1 cellular context compared by ENCODE assay signal in the genomic region with DNA sequence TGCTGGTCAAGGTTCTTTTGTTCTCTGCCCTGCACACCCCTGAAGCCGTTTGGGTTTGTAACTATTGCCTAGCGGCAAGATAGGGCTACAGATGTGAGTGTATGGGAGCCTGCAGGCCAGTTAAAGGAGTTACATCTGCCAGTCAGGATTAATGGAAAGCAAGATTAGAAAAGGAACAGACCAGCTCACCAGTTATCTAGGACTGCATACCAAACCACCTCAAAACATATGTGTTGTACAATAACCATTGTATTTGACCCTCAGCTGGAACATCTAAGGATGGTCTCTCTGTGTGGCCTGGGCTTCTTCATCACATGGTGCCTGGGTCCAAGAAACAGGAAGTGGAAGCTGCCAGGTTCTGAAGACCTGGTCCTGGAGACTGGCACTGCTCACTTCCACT.
A peak's percentile ranks its signal among the peaks of the same experiment; 100 is the strongest.
TF ChIP-seq lines count a peak whose summit lies in the region.

No MANE protein-coding gene starts in this region.

TF ChIP-seq in K562, 482 proteins besides CTCF, POLR2A, EP300 and RAD21 (continued from another document and continues in another):
- TF ChIP-seq, protein P1, sequence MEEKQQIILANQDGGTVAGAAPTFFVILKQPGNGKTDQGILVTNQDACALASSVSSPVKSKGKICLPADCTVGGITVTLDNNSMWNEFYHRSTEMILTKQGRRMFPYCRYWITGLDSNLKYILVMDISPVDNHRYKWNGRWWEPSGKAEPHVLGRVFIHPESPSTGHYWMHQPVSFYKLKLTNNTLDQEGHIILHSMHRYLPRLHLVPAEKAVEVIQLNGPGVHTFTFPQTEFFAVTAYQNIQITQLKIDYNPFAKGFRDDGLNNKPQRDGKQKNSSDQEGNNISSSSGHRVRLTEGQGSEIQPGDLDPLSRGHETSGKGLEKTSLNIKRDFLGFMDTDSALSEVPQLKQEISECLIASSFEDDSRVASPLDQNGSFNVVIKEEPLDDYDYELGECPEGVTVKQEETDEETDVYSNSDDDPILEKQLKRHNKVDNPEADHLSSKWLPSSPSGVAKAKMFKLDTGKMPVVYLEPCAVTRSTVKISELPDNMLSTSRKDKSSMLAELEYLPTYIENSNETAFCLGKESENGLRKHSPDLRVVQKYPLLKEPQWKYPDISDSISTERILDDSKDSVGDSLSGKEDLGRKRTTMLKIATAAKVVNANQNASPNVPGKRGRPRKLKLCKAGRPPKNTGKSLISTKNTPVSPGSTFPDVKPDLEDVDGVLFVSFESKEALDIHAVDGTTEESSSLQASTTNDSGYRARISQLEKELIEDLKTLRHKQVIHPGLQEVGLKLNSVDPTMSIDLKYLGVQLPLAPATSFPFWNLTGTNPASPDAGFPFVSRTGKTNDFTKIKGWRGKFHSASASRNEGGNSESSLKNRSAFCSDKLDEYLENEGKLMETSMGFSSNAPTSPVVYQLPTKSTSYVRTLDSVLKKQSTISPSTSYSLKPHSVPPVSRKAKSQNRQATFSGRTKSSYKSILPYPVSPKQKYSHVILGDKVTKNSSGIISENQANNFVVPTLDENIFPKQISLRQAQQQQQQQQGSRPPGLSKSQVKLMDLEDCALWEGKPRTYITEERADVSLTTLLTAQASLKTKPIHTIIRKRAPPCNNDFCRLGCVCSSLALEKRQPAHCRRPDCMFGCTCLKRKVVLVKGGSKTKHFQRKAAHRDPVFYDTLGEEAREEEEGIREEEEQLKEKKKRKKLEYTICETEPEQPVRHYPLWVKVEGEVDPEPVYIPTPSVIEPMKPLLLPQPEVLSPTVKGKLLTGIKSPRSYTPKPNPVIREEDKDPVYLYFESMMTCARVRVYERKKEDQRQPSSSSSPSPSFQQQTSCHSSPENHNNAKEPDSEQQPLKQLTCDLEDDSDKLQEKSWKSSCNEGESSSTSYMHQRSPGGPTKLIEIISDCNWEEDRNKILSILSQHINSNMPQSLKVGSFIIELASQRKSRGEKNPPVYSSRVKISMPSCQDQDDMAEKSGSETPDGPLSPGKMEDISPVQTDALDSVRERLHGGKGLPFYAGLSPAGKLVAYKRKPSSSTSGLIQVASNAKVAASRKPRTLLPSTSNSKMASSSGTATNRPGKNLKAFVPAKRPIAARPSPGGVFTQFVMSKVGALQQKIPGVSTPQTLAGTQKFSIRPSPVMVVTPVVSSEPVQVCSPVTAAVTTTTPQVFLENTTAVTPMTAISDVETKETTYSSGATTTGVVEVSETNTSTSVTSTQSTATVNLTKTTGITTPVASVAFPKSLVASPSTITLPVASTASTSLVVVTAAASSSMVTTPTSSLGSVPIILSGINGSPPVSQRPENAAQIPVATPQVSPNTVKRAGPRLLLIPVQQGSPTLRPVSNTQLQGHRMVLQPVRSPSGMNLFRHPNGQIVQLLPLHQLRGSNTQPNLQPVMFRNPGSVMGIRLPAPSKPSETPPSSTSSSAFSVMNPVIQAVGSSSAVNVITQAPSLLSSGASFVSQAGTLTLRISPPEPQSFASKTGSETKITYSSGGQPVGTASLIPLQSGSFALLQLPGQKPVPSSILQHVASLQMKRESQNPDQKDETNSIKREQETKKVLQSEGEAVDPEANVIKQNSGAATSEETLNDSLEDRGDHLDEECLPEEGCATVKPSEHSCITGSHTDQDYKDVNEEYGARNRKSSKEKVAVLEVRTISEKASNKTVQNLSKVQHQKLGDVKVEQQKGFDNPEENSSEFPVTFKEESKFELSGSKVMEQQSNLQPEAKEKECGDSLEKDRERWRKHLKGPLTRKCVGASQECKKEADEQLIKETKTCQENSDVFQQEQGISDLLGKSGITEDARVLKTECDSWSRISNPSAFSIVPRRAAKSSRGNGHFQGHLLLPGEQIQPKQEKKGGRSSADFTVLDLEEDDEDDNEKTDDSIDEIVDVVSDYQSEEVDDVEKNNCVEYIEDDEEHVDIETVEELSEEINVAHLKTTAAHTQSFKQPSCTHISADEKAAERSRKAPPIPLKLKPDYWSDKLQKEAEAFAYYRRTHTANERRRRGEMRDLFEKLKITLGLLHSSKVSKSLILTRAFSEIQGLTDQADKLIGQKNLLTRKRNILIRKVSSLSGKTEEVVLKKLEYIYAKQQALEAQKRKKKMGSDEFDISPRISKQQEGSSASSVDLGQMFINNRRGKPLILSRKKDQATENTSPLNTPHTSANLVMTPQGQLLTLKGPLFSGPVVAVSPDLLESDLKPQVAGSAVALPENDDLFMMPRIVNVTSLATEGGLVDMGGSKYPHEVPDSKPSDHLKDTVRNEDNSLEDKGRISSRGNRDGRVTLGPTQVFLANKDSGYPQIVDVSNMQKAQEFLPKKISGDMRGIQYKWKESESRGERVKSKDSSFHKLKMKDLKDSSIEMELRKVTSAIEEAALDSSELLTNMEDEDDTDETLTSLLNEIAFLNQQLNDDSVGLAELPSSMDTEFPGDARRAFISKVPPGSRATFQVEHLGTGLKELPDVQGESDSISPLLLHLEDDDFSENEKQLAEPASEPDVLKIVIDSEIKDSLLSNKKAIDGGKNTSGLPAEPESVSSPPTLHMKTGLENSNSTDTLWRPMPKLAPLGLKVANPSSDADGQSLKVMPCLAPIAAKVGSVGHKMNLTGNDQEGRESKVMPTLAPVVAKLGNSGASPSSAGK (IDR thresholded peaks at IDR 0.05): no peak
- TF ChIP-seq DMBX1 (CRISPR knock-in tag; IDR thresholded peaks at IDR 0.05; ENCODE audit: borderline replicate concordance): no peak
- TF ChIP-seq ZNF143 (CRISPR knock-in tag; IDR thresholded peaks at IDR 0.05): no peak
- TF ChIP-seq ZNF589 (CRISPR knock-in tag; IDR thresholded peaks at IDR 0.05; ENCODE audit: low read depth): no peak
- TF ChIP-seq MTF1 (CRISPR knock-in tag; IDR thresholded peaks at IDR 0.05; ENCODE audit: borderline replicate concordance): no peak
- TF ChIP-seq RUNX1 (IDR thresholded peaks at IDR 0.05; ENCODE audit: low read depth): no peak
- TF ChIP-seq TRIM24 (IDR thresholded peaks at IDR 0.05): peak; percentile 91 to 93
- no peak for TF ChIP-seq PURB (CRISPR knock-in tag; IDR thresholded peaks at IDR 0.05; ENCODE audit: low read depth)
- TF ChIP-seq, protein P2, sequence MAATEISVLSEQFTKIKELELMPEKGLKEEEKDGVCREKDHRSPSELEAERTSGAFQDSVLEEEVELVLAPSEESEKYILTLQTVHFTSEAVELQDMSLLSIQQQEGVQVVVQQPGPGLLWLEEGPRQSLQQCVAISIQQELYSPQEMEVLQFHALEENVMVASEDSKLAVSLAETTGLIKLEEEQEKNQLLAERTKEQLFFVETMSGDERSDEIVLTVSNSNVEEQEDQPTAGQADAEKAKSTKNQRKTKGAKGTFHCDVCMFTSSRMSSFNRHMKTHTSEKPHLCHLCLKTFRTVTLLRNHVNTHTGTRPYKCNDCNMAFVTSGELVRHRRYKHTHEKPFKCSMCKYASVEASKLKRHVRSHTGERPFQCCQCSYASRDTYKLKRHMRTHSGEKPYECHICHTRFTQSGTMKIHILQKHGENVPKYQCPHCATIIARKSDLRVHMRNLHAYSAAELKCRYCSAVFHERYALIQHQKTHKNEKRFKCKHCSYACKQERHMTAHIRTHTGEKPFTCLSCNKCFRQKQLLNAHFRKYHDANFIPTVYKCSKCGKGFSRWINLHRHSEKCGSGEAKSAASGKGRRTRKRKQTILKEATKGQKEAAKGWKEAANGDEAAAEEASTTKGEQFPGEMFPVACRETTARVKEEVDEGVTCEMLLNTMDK (IDR thresholded peaks at IDR 0.05; ENCODE audit: borderline replicate concordance, insufficient read depth, low read depth, low read length, poor library complexity, severe bottlenecking): no peak
- TF ChIP-seq ZNF76 (CRISPR knock-in tag; IDR thresholded peaks at IDR 0.05; ENCODE audit: borderline replicate concordance): no peak
- TF ChIP-seq CBFA2T3 (IDR thresholded peaks at IDR 0.05): peak; percentile 97
- TF ChIP-seq TSC22D4 (tag; IDR thresholded peaks at IDR 0.05): no peak
- TF ChIP-seq, protein P3, sequence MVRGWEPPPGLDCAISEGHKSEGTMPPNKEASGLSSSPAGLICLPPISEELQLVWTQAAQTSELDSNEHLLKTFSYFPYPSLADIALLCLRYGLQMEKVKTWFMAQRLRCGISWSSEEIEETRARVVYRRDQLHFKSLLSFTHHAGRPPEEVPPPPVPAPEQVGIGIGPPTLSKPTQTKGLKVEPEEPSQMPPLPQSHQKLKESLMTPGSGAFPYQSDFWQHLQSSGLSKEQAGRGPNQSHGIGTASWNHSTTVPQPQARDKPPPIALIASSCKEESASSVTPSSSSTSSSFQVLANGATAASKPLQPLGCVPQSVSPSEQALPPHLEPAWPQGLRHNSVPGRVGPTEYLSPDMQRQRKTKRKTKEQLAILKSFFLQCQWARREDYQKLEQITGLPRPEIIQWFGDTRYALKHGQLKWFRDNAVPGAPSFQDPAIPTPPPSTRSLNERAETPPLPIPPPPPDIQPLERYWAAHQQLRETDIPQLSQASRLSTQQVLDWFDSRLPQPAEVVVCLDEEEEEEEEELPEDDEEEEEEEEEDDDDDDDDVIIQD (CRISPR knock-in tag; IDR thresholded peaks at IDR 0.05): no peak
- peak; percentile 65 for TF ChIP-seq ZBTB17 (CRISPR knock-in tag; IDR thresholded peaks at IDR 0.05)
- peak; percentile 86 for TF ChIP-seq TAL1 (IDR thresholded peaks at IDR 0.05)
- no peak for TF ChIP-seq ZKSCAN8 (CRISPR knock-in tag; IDR thresholded peaks at IDR 0.05)
- TF ChIP-seq STAG1 (CRISPR knock-in tag; IDR thresholded peaks at IDR 0.05; ENCODE audit: borderline replicate concordance): no peak
- TF ChIP-seq ZNF232 (CRISPR knock-in tag; IDR thresholded peaks at IDR 0.05): no peak
- TF ChIP-seq TCF3 (CRISPR knock-in tag; IDR thresholded peaks at IDR 0.05): peak; percentile 89
- TF ChIP-seq, protein P4, sequence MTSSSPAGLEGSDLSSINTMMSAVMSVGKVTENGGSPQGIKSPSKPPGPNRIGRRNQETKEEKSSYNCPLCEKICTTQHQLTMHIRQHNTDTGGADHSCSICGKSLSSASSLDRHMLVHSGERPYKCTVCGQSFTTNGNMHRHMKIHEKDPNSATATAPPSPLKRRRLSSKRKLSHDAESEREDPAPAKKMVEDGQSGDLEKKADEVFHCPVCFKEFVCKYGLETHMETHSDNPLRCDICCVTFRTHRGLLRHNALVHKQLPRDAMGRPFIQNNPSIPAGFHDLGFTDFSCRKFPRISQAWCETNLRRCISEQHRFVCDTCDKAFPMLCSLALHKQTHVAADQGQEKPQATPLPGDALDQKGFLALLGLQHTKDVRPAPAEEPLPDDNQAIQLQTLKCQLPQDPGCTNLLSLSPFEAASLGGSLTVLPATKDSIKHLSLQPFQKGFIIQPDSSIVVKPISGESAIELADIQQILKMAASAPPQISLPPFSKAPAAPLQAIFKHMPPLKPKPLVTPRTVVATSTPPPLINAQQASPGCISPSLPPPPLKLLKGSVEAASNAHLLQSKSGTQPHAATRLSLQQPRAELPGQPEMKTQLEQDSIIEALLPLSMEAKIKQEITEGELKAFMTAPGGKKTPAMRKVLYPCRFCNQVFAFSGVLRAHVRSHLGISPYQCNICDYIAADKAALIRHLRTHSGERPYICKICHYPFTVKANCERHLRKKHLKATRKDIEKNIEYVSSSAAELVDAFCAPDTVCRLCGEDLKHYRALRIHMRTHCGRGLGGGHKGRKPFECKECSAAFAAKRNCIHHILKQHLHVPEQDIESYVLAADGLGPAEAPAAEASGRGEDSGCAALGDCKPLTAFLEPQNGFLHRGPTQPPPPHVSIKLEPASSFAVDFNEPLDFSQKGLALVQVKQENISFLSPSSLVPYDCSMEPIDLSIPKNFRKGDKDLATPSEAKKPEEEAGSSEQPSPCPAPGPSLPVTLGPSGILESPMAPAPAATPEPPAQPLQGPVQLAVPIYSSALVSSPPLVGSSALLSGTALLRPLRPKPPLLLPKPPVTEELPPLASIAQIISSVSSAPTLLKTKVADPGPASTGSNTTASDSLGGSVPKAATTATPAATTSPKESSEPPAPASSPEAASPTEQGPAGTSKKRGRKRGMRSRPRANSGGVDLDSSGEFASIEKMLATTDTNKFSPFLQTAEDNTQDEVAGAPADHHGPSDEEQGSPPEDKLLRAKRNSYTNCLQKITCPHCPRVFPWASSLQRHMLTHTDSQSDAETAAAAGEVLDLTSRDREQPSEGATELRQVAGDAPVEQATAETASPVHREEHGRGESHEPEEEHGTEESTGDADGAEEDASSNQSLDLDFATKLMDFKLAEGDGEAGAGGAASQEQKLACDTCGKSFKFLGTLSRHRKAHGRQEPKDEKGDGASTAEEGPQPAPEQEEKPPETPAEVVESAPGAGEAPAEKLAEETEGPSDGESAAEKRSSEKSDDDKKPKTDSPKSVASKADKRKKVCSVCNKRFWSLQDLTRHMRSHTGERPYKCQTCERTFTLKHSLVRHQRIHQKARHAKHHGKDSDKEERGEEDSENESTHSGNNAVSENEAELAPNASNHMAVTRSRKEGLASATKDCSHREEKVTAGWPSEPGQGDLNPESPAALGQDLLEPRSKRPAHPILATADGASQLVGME (CRISPR knock-in tag; IDR thresholded peaks at IDR 0.05): no peak
- TF ChIP-seq RBM34 (IDR thresholded peaks at IDR 0.05; ENCODE audit: borderline replicate concordance, insufficient read depth, low read length): no peak
- no peak for TF ChIP-seq MED1 (CRISPR knock-in tag; IDR thresholded peaks at IDR 0.05; ENCODE audit: borderline replicate concordance)
- no peak for TF ChIP-seq KDM5B (IDR thresholded peaks at IDR 0.05; ENCODE audit: insufficient replicate concordance, low read depth, low read length)
- no peak for TF ChIP-seq SIN3B (IDR thresholded peaks at IDR 0.05; ENCODE audit: low read depth)
- no peak for TF ChIP-seq CBFB (CRISPR knock-in tag; IDR thresholded peaks at IDR 0.05)
- no peak; a peak in 1 of 4 replicates for TF ChIP-seq HDAC1 (IDR thresholded peaks at IDR 0.05)
- no peak for TF ChIP-seq HMGN3 (IDR thresholded peaks at IDR 0.05; ENCODE audit: borderline replicate concordance, extremely low read depth, insufficient read length, low read depth, low read length)
- TF ChIP-seq, protein P5, sequence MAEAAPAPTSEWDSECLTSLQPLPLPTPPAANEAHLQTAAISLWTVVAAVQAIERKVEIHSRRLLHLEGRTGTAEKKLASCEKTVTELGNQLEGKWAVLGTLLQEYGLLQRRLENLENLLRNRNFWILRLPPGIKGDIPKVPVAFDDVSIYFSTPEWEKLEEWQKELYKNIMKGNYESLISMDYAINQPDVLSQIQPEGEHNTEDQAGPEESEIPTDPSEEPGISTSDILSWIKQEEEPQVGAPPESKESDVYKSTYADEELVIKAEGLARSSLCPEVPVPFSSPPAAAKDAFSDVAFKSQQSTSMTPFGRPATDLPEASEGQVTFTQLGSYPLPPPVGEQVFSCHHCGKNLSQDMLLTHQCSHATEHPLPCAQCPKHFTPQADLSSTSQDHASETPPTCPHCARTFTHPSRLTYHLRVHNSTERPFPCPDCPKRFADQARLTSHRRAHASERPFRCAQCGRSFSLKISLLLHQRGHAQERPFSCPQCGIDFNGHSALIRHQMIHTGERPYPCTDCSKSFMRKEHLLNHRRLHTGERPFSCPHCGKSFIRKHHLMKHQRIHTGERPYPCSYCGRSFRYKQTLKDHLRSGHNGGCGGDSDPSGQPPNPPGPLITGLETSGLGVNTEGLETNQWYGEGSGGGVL (CRISPR knock-in tag; IDR thresholded peaks at IDR 0.05): no peak
- TF ChIP-seq, protein P6, sequence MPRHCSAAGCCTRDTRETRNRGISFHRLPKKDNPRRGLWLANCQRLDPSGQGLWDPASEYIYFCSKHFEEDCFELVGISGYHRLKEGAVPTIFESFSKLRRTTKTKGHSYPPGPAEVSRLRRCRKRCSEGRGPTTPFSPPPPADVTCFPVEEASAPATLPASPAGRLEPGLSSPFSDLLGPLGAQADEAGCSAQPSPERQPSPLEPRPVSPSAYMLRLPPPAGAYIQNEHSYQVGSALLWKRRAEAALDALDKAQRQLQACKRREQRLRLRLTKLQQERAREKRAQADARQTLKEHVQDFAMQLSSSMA (CRISPR knock-in tag; IDR thresholded peaks at IDR 0.05): no peak
- peak; percentile 95 for TF ChIP-seq TEAD4 (IDR thresholded peaks at IDR 0.05; ENCODE audit: low read length)
- TF ChIP-seq TEAD4 (CRISPR knock-in tag; IDR thresholded peaks at IDR 0.05; ENCODE audit: borderline replicate concordance): no peak
- TF ChIP-seq KLF16 (IDR thresholded peaks at IDR 0.05): peak; percentile 82; the same call in 1 of the 2 replicates
- no peak for TF ChIP-seq HNRNPH1 (optimal IDR thresholded peaks at IDR 0.05; ENCODE audit: low read depth, low read length)
